Comparison of ENCODE assay signal across 11 cellular contexts in the genomic region with DNA sequence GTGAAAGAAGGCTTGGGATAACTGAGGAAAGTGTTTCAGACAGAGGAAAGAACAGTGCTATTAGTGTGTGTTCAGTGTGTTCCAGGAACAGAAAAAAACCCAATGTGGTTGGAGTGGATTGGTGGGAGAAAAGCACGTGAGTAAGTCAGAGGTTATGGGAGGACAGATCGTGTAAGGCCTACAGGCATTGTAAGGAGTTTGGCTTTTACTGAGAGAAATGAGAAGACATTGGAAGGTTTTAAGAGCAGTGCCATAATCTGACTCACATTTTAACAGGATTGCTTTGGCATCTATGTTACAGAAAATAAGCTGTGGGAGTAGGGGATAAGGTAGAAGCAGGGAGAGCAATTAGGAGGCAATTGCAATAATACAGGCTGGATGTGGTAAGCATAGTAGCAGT. TPM values are rescaled to one million over a fixed set of nuclear protein-coding genes. Genes with fewer than 3 reads are reported as not detected.
DNase-seq lines count a peak whose midpoint lies in the region; ATAC-seq lines count a peak whose summit lies in the region.
"Had no signal": no experiment of that assay in that cellular context is flagged by ENCODE, and none has a peak within 500 bp of the region (broad histone marks: within the 10 kb centered on the region; RNA-seq: fewer than 3 reads in every experiment).

No MANE protein-coding gene starts in this region.

- H3K27ac ChIP-seq in epithelial cell of prostate, result peak overlapping the region; percentile 9

- in situ Hi-C loops in KBM-7 (cut with MboI; ENCODE audit: low pct_unique_long_range_greater_than_20kb, low sequenced_read_pairs), result no loop called here

- peak; percentile 70 for DNase-seq in COLO829 (ENCODE audit: low spot score)
- DNase-seq in NCI-H82 treated with DMSO at 0.1 percent for 48 hours (lab: John Stamatoyannopoulos, UW; ENCODE audit: unreplicated experiment), result peak; percentile 84
- DNase-seq in epithelial cell of prostate (ENCODE audit: low read depth, low spot score), result no peak
- peak; percentile 65 for DNase-seq in renal cortical epithelial cell (ENCODE audit: low read depth)
- no peak for DNase-seq in T1000 (lab: John Stamatoyannopoulos, UW)
- DNase-seq in KBM-7, result no peak
- DNase-seq in HT-29 (ENCODE audit: low spot score), result no peak
- DNase-seq: activated CD4-positive, alpha-beta T cell treated with anti-CD3 and anti-CD28 coated beads for 48 hours; NCI-H524 had no signal

- no peak for ATAC-seq in HG03196 (IDR thresholded peaks at IDR 0.05; ENCODE audit: unreplicated experiment)

RNA-seq across cellular contexts. Expression of gene ARPC5, which starts 4.8 kb away (rescaled TPM):
- 121 and 253 TPM in 2 replicates for total RNA-seq in renal cortical epithelial cell
- total RNA-seq in HT-29 (2014; rRNA removed; shearing (Covaris generic)), result 110 and 113 TPM in 2 replicates

RNA-seq across cellular contexts. Expression of gene APOBEC4, which starts 22.4 kb away (rescaled TPM):
- total RNA-seq in renal cortical epithelial cell, result not detected in 2 replicates
- total RNA-seq in HT-29 (2014; rRNA removed; shearing (Covaris generic)), result not detected in 2 replicates
- total RNA-seq: mucosa of gallbladder had no signal

RNA-seq across cellular contexts. Expression of gene NCF2, which starts 40.5 kb away (rescaled TPM):
- total RNA-seq in renal cortical epithelial cell, result 4.6 and 102 TPM in 2 replicates
- 0.34 and 1.6 TPM in 2 replicates for total RNA-seq in HT-29 (2014; rRNA removed; shearing (Covaris generic))

Comparison
In these comparisons a context has a peak if more than half of its experiments do, and no peak if none do; other contexts are left out.
1. DNase-seq: peak in COLO829 (single experiment), NCI-H82 treated with DMSO at 0.1 percent for 48 hours (single experiment) and renal cortical epithelial cell (single experiment); none in epithelial cell of prostate (single experiment), T1000 (single experiment), KBM-7 (single experiment) and HT-29 (single experiment).